In the genomic region with DNA sequence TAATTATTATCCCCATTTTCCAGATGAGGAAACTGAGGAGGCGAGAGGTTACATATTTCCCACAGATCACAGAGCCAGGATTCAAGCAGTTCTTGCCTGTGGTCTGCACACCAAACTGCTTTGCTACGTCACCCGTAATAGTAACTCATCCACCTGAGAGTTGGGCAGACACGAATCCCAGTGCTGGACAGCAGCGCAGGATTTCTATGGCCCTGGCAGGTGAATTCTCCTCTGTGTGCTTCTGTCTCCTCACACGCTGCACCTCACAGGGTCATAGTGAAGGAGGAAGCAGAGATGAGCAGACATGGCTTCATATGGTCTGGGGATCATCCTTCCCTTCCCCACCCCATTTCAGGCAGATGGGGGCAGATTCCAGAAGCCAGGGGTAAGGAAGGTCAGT, we compare ENCODE assay signal across 17 cellular contexts.
"Had no signal": no experiment of that assay in that cellular context is flagged by ENCODE, and none has a peak within 500 bp of the region (broad histone marks: within the 10 kb centered on the region; RNA-seq: fewer than 3 reads in every experiment).

No MANE protein-coding gene starts in this region.

- H3K27ac ChIP-seq: breast epithelium, gastroesophageal sphincter, heart right ventricle, left ventricle myocardium inferior, prostate gland, right atrium auricular region, suprapubic skin, upper lobe of left lung had no signal

- H3K9me3 ChIP-seq: breast epithelium, left ventricle myocardium inferior, prostate gland, right atrium auricular region, suprapubic skin, upper lobe of left lung had no signal

- DNase-seq: activated CD4-positive, alpha-beta T cell treated with anti-CD3 and anti-CD28 coated beads, Interleukin-2, amount 50 U/mL, for 1 hour; activated CD8-positive, alpha-beta memory T cell treated with anti-CD3 and anti-CD28 coated beads for 24 hours; activated effector memory CD4-positive, alpha-beta T cell treated with anti-CD3 and anti-CD28 coated beads, Interleukin-2, amount 50 U/mL, for 16 hours; activated T-cell treated with anti-CD3 and anti-CD28 coated beads, Interleukin-2, amount 50 U/mL, for 72 hours; effector CD4-positive, alpha-beta T cell; heart right ventricle; immature natural killer cell; kidney glomerular epithelial cell; left ventricle myocardium inferior; mammary epithelial cell; upper lobe of left lung had no signal

- ATAC-seq: activated CD4-positive, CD25-positive, alpha-beta regulatory T cell treated with anti-CD3 and anti-CD28 coated beads, Interleukin-2, amount 50 U/mL, for 24 hours; activated T-cell treated with anti-CD3 and anti-CD28 coated beads, Interleukin-2, amount 50 U/mL, for 72 hours; gastroesophageal sphincter; heart right ventricle had no signal

- H3K27me3 ChIP-seq: breast epithelium, right atrium auricular region, suprapubic skin, upper lobe of left lung had no signal

- H3K4me3 ChIP-seq: breast epithelium, gastroesophageal sphincter, heart right ventricle, left ventricle myocardium inferior, prostate gland, right atrium auricular region, suprapubic skin, upper lobe of left lung had no signal

- H3K4me1 ChIP-seq: breast epithelium, prostate gland, right atrium auricular region had no signal

- H3K36me3 ChIP-seq: breast epithelium, gastroesophageal sphincter, heart right ventricle, left ventricle myocardium inferior, prostate gland, right atrium auricular region, suprapubic skin, upper lobe of left lung had no signal
